In the genomic region with DNA sequence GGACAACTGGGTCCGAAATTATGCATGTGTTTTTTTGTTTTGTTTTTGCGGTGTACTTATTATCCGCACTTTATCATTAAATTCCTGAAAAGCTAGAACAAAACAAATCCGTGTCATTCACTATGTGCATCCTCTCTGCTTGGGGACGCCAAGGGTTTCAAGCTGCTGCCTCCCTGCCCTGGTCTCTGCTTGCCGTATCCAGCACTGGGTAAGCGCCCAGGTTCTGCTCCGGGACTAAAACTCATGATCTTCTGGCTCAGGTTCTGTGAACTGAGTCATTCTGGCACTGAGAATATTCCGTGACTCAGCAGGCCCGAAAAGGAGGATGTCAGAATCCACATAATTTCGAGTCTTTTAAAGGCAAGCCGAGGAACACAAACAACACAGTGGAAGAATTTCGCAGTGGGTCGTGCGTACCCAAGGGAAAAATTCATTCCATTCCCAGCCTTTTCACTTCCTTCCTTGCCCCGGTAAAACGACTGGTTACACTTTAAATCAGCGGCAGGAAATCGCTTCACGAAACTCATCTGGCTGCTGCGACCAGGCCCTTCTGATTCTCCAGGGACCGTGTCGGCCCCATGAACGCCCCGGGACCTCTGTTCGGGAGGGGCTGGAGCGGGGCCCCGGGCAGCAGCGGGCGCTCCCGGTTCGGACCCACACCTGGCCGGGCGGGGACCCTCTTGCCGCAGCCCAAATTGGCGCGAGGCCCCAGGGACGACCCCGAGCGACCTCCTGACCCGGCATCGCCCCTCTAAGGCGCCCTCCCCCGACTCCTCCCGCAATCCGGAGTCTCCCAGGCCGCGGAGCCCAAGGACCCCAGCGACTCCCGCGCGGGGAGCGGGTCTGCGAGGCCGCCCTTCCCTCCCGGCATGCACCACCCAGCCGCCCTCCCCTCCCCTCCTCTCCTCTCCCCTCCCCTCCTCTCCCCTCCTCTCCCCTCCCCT, we compare ENCODE assay signal across 8 cellular contexts. TPM values are rescaled to one million over a fixed set of nuclear protein-coding genes. Genes with fewer than 3 reads are reported as not detected.
DNase-seq lines count a peak whose midpoint lies in the region; ATAC-seq lines count a peak whose summit lies in the region.

No MANE protein-coding gene starts in this region.

- H3K36me3 ChIP-seq in thymus (ENCODE audit: control insufficient read depth, insufficient read depth) = no peaks in the 10 kb centered on the region

- POLR2A ChIA-PET in activated CD4-positive, alpha-beta T cell treated with anti-CD3 and anti-CD28 coated beads for 36 hours (lab: Charles Lee) = no interaction called here

- no peaks in the 10 kb centered on the region for H3K9me3 ChIP-seq in thymus (ENCODE audit: control insufficient read depth)

- intact Hi-C loops in activated CD4-positive, alpha-beta T cell treated with anti-CD3 and anti-CD28 coated beads for 36 hours (cut with DNase I, micrococcal nuclease) = loop anchor here (5.0 to 10.0 kb wide), 5 partner anchors 60 to 612 kb away; partner anchors contain the start of genes ARPC5 (in 1 of the 2), LAMC2 (in 1 of the 2) and SMG7 (in 1 of the 2)

- WGBS in thymus = 3% methylated on average over 57 of the region's 57 CpGs

- peak overlapping the region; percentile 54 for H3K4me3 Mint-ChIP-seq in activated CD4-positive, alpha-beta T cell treated with anti-CD3 and anti-CD28 coated beads for 36 hours
- peak overlapping the region; percentile 83 to 97 (median 90) for H3K4me3 Mint-ChIP-seq in naive B cell

- peaks cover 47% of the 10 kb centered on the region for H3K27me3 ChIP-seq in thymus (ENCODE audit: control insufficient read depth, insufficient read depth)

- CTCF ChIA-PET in activated CD4-positive, alpha-beta T cell treated with anti-CD3 and anti-CD28 coated beads for 36 hours (lab: Charles Lee) = no interaction called here

- H3K27ac ChIP-seq in thymus (ENCODE audit: low read depth) = peak overlapping the region; percentile 84

- peaks cover 10% of the 10 kb centered on the region for H3K4me1 Mint-ChIP-seq in activated CD4-positive, alpha-beta T cell treated with anti-CD3 and anti-CD28 coated beads for 36 hours
- peaks cover 31 to 38% (median 36%) of the 10 kb centered on the region in 3 donors for H3K4me1 Mint-ChIP-seq in naive B cell

- peaks cover 52% of the 10 kb centered on the region for H3K27me3 Mint-ChIP-seq in activated CD4-positive, alpha-beta T cell treated with anti-CD3 and anti-CD28 coated beads for 36 hours
- peaks cover 0 to 5% (median 0%) of the 10 kb centered on the region in 3 donors for H3K27me3 Mint-ChIP-seq in naive B cell

- no peaks in the 10 kb centered on the region for H3K36me3 Mint-ChIP-seq in activated CD4-positive, alpha-beta T cell treated with anti-CD3 and anti-CD28 coated beads for 36 hours (ENCODE audit: low read depth)
- no peaks in the 10 kb centered on the region for H3K36me3 Mint-ChIP-seq in naive B cell

- peak; percentile 62 for ATAC-seq in activated CD4-positive, alpha-beta T cell treated with anti-CD3 and anti-CD28 coated beads for 36 hours
- ATAC-seq in HG02763 (IDR thresholded peaks at IDR 0.05; ENCODE audit: unreplicated experiment) (peak; percentile 30), naive B cell (ENCODE audit: low read depth in 2 of 2) (peak; percentile 23 to 25)

- peak overlapping the region; percentile 57 for H3K4me3 ChIP-seq in thymus (ENCODE audit: low read length)

- peaks cover 6% of the 10 kb centered on the region for H3K4me1 ChIP-seq in thymus (ENCODE audit: control insufficient read depth, insufficient read depth, low read length)

- DNase-seq in activated CD4-positive, alpha-beta T cell treated with anti-CD3 and anti-CD28 coated beads for 36 hours = peak; percentile 76
- DNase-seq in activated CD4-positive, alpha-beta T cell treated with anti-CD3 and anti-CD28 coated beads for 1 hour = no peak
- DNase-seq in NCI-H226 = peak; percentile 92
- peak; percentile 55 to 62 for DNase-seq in activated T-cell treated with anti-CD3 and anti-CD28 coated beads, Interleukin-2, amount 50 U/mL, for 48 hours
- peak; percentile 96 for DNase-seq in fibroblast of the conjunctiva (ENCODE audit: low read depth)
- DNase-seq in naive B cell = peak; percentile 62

- peak overlapping the region; percentile 59 for H3K27ac Mint-ChIP-seq in activated CD4-positive, alpha-beta T cell treated with anti-CD3 and anti-CD28 coated beads for 36 hours
- peak overlapping the region; percentile 1 to 94 (median 66) for H3K27ac Mint-ChIP-seq in naive B cell

- no peaks in the 10 kb centered on the region for H3K9me3 Mint-ChIP-seq in activated CD4-positive, alpha-beta T cell treated with anti-CD3 and anti-CD28 coated beads for 36 hours (ENCODE audit: low read depth)
- H3K9me3 Mint-ChIP-seq in naive B cell = no peaks in the 10 kb centered on the region

RNA-seq across cellular contexts. Expression of gene LAMC1, which starts 0.7 kb away (rescaled TPM):
- total RNA-seq in activated CD4-positive, alpha-beta T cell treated with anti-CD3 and anti-CD28 coated beads for 36 hours = under 1 TPM; 0.25 to 0.46 TPM
- 10 to 100 TPM in 5 of 6 donors, 1 to 10 TPM in 1; 5.9 to 17.6 (median 13.5) TPM for polyA plus RNA-seq in naive B cell (ENCODE audit: low read depth in 6 of 6)
- 12.6 TPM for polyA plus RNA-seq in thymus
